Comparison of ENCODE assay signal across 8 cellular contexts in genomic region chr9:91978739-91979414, GRCh38. TPM values are rescaled to one million over a fixed set of nuclear protein-coding genes. Genes with fewer than 3 reads are reported as not detected.
DNase-seq lines count a peak whose midpoint lies in the region; ATAC-seq and TF ChIP-seq lines count a peak whose summit lies in the region.

No MANE protein-coding gene starts in this region.

- no peak overlapping the region for H3K27ac ChIP-seq in left ventricle myocardium inferior (replicated peaks)
- no peak overlapping the region for H3K27ac ChIP-seq in Panc1 (ENCODE audit: low read length)
- H3K27ac ChIP-seq in foreskin keratinocyte = no peak overlapping the region
- H3K27ac ChIP-seq in upper lobe of left lung = no peak overlapping the region

- H3K9me3 ChIP-seq in left ventricle myocardium inferior (replicated peaks) (peaks cover 15% of the 10 kb centered on the region), Panc1 (ENCODE audit: control insufficient read depth, insufficient read depth, low read depth, low read length) (no peaks in the 10 kb centered on the region), upper lobe of left lung (no peaks in the 10 kb centered on the region)

- CTCF ChIA-PET in Panc1 (lab: Charles Lee) = no interaction called here

- TF ChIP-seq POLR2A in upper lobe of left lung (IDR thresholded peaks at IDR 0.05) = no peak

- no peak for DNase-seq in left ventricle myocardium inferior
- no peak for DNase-seq in Right ventricle myocardium superior
- DNase-seq in Panc1 (ENCODE audit: low read depth, low spot score) = no peak
- DNase-seq in foreskin keratinocyte = peak; percentile 49 to 71
- no peak for DNase-seq in DMS153 treated with DMSO at 0.1 percent for 48 hours (lab: John Stamatoyannopoulos, UW; ENCODE audit: unreplicated experiment)
- no peak for DNase-seq in upper lobe of left lung

- H3K4me1 ChIP-seq in left ventricle myocardium inferior (no peaks in the 10 kb centered on the region), Panc1 (ENCODE audit: control insufficient read depth, insufficient read depth, low read length) (no peaks in the 10 kb centered on the region), foreskin keratinocyte (no peaks in the 10 kb centered on the region), upper lobe of left lung (no peaks in the 10 kb centered on the region)

- H3K4me3 ChIP-seq in left ventricle myocardium inferior (no peak overlapping the region), Panc1 (ENCODE audit: low read depth in 2 of 2, low read length in 2 of 2) (no peak overlapping the region), upper lobe of left lung (no peak overlapping the region)

- peak; percentile 49 for TF ChIP-seq CTCF in left ventricle myocardium inferior (IDR thresholded peaks at IDR 0.05; ENCODE audit: borderline replicate concordance)
- TF ChIP-seq CTCF in Panc1 (IDR thresholded peaks at IDR 0.05) = peak; percentile 65
- TF ChIP-seq CTCF in foreskin keratinocyte (conservative IDR thresholded peaks at IDR 0.05) = peak; percentile 34
- peak in 3 of 6 experiments; percentile 22 to 23 (median 23) for TF ChIP-seq CTCF in upper lobe of left lung (IDR thresholded peaks at IDR 0.05)

- no TSS peak for BruUV-seq in Panc1 (replicated peaks; lab: Mats Ljungman, UMichigan)

- H3K27me3 ChIP-seq in left ventricle myocardium inferior (ENCODE audit: low read depth) (peaks cover 13% of the 10 kb centered on the region), Panc1 (ENCODE audit: control insufficient read depth, insufficient read depth, low read length) (no peaks in the 10 kb centered on the region), foreskin keratinocyte (no peaks in the 10 kb centered on the region), upper lobe of left lung (no peaks in the 10 kb centered on the region)

- no peaks in the 10 kb centered on the region for H3K36me3 ChIP-seq in left ventricle myocardium inferior
- no peaks in the 10 kb centered on the region for H3K36me3 ChIP-seq in Panc1 (ENCODE audit: control insufficient read depth, insufficient read depth, low read length)
- H3K36me3 ChIP-seq in upper lobe of left lung = no peaks in the 10 kb centered on the region

- 55 to 70% methylated on average over 6 of the region's 6 CpGs for WGBS in upper lobe of left lung, 2 donors

- TF ChIP-seq EP300 in upper lobe of left lung (IDR thresholded peaks at IDR 0.05) = no peak

- intact Hi-C loops in left ventricle myocardium inferior (cut with micrococcal nuclease) (no loop called here), Right ventricle myocardium superior (cut with DNase I) (no loop called here), Panc1 (cut with micrococcal nuclease; ENCODE audit: unreplicated experiment) (no loop called here)

- in situ Hi-C loops in Panc1 (cut with HindIII; ENCODE audit: low pct_unique_long_range_greater_than_20kb, low sequenced_read_pairs) = no loop called here

- POLR2A ChIA-PET in Panc1 (lab: Charles Lee) = no interaction called here

- ATAC-seq in Right ventricle myocardium superior (ENCODE audit: poor library complexity) (no peak), Panc1 (peak; percentile 60; the same call in 1 of the 2 replicates), foreskin keratinocyte (peak; percentile 61), HG02885 (IDR thresholded peaks at IDR 0.05; ENCODE audit: poor library complexity, unreplicated experiment) (no peak), GM19328 (IDR thresholded peaks at IDR 0.05; ENCODE audit: unreplicated experiment) (no peak), upper lobe of left lung (ENCODE audit: low FRiP score in 2 of 2) (no peak)

RNA-seq across cellular contexts. Expression of gene ROR2, which starts 28.8 kb away (rescaled TPM):
- 0.74 TPM for total RNA-seq in left ventricle myocardium inferior
- 0.43 TPM for total RNA-seq in Right ventricle myocardium superior
- 5.9 TPM for total RNA-seq in Panc1 (2021; ENCODE audit: unreplicated experiment)
- 8.6 TPM for polyA plus RNA-seq in Panc1 (2012; ENCODE audit: insufficient read length)
- 1.2 and 2.0 TPM in 2 replicates for total RNA-seq in foreskin keratinocyte
- 0.94 and 1.3 TPM in 2 replicates for polyA plus RNA-seq in foreskin keratinocyte
- 1 to 10 TPM; 2.7 to 8.1 (median 3.4) TPM for total RNA-seq in upper lobe of left lung

Comparison
In these comparisons a context has a peak if more than half of its experiments do, and no peak if none do; other contexts are left out.
1. DNase-seq: peak in foreskin keratinocyte (2 of 2); none in left ventricle myocardium inferior (single experiment), Right ventricle myocardium superior (single experiment), Panc1 (single experiment), DMS153 treated with DMSO at 0.1 percent for 48 hours (single experiment) and upper lobe of left lung (0 of 2).
2. ATAC-seq: peak in Panc1 (single experiment) and foreskin keratinocyte (single experiment); none in Right ventricle myocardium superior (single experiment), HG02885 (single experiment), GM19328 (single experiment) and upper lobe of left lung (0 of 2).